In genomic region chr4:66372706-66373105, GRCh38 we compare ENCODE assay signal across 19 cellular contexts.
"Had no signal": no experiment of that assay in that cellular context is flagged by ENCODE, and none has a peak within 500 bp of the region (broad histone marks: within the 10 kb centered on the region; RNA-seq: fewer than 3 reads in every experiment).

No MANE protein-coding gene starts in this region.

- ATAC-seq: heart right ventricle; psoas muscle; right lobe of liver; stimulated activated effector memory CD8-positive, alpha-beta T cell treated with anti-CD3 and anti-CD28 coated beads, Interleukin-12 subunit alpha, Interleukin-12 subunit beta, amount 100 ng/mL, for 72 hours had no signal

- H3K27ac ChIP-seq: epithelial cell of prostate, esophagus muscularis mucosa, heart right ventricle, psoas muscle, right lobe of liver, tibial artery, upper lobe of left lung, uterus had no signal

- H3K36me3 Mint-ChIP-seq: naive B cell; stimulated activated effector memory CD8-positive, alpha-beta T cell treated with anti-CD3 and anti-CD28 coated beads, Interleukin-12 subunit alpha, Interleukin-12 subunit beta, amount 100 ng/mL, for 72 hours had no signal

- H3K4me3 ChIP-seq: esophagus muscularis mucosa, heart right ventricle, psoas muscle, right lobe of liver, tibial artery, upper lobe of left lung, uterus had no signal

- H3K9me3 ChIP-seq: esophagus muscularis mucosa, psoas muscle, right lobe of liver, tibial artery, upper lobe of left lung, uterus had no signal

- H3K4me1 Mint-ChIP-seq: naive B cell; nephron; stimulated activated effector memory CD8-positive, alpha-beta T cell treated with anti-CD3 and anti-CD28 coated beads, Interleukin-12 subunit alpha, Interleukin-12 subunit beta, amount 100 ng/mL, for 72 hours had no signal

- H3K27me3 Mint-ChIP-seq: naive B cell; stimulated activated naive CD8-positive, alpha-beta T cell treated with anti-CD3 and anti-CD28 coated beads, Interleukin-15, Interleukin-2, amounts not matched to agents 100 ng/mL and 50 ng/mL, for 24 hours had no signal

- H3K27ac Mint-ChIP-seq: naive B cell; nephron; stimulated activated effector memory CD8-positive, alpha-beta T cell treated with anti-CD3 and anti-CD28 coated beads, Interleukin-12 subunit alpha, Interleukin-12 subunit beta, amount 100 ng/mL, for 72 hours; stimulated activated naive CD8-positive, alpha-beta T cell treated with anti-CD3 and anti-CD28 coated beads, Interleukin-15, Interleukin-2, amounts not matched to agents 100 ng/mL and 50 ng/mL, for 24 hours had no signal

- H3K36me3 ChIP-seq: esophagus muscularis mucosa, heart right ventricle, right lobe of liver, tibial artery, upper lobe of left lung, uterus had no signal

- H3K27me3 ChIP-seq: esophagus muscularis mucosa, heart right ventricle, right lobe of liver, tibial artery, upper lobe of left lung, uterus had no signal

- H3K4me1 ChIP-seq: esophagus muscularis mucosa, heart right ventricle, psoas muscle, right lobe of liver, tibial artery, upper lobe of left lung, uterus had no signal

- H3K4me3 Mint-ChIP-seq: naive B cell; nephron; stimulated activated effector memory CD8-positive, alpha-beta T cell treated with anti-CD3 and anti-CD28 coated beads, Interleukin-12 subunit alpha, Interleukin-12 subunit beta, amount 100 ng/mL, for 72 hours; stimulated activated naive CD8-positive, alpha-beta T cell treated with anti-CD3 and anti-CD28 coated beads, Interleukin-15, Interleukin-2, amounts not matched to agents 100 ng/mL and 50 ng/mL, for 24 hours had no signal

- DNase-seq: effector memory CD4-positive, alpha-beta T cell; heart right ventricle; hypothalamus; kidney glomerular epithelial cell; mesendoderm; naive B cell; psoas muscle; retina; right lobe of liver; stimulated activated CD4-positive, alpha-beta T cell treated with anti-CD3 and anti-CD28 coated beads, Interleukin-4, amount 100 ng/mL, for 1 hour; stimulated activated CD8-positive, alpha-beta memory T cell treated with anti-CD3 and anti-CD28 coated beads, Interleukin-4, amount 100 ng/mL, for 48 hours; tibial artery; uterus had no signal

- H3K9me3 Mint-ChIP-seq: nephron had no signal
